8 cellular contexts compared by ENCODE assay signal in the genomic region with DNA sequence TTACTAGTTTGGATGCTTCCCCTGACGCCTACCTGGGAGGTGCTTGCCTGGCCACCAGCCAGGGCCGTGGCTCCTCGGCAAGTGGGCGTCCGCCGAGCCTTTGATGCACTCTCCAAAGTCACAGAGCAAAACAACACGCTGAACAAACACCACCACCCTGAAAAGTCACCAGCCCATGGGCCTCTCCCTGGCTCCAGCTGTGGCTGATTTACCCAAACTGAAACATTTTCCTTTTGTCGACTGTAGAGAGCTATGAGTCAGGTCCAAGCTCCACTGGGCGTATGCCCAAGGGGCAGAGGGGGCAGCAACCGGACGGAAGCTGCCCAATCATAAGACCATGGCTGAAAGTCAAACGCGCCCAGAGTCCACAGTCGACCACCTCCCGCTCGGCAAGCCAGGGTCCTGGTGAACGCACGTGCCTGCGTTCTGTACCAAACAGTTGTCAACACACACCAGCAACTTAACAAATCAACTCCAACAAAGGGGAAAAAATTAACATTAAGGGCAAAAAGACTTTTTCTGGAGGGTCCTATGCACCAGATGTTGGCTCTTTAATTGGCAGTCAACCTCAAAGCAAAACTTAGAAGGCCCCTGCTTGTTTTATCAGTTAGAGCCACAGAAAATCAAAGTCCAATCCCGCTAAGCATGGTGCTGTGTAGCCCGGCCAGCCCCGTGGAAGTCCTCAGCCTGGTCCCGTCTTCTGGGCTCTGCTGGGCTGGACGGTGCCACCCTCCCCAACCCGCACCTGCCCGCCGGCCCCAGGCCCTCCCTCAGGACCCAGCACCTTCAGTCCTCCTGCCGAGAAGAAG. TPM values are rescaled to one million over a fixed set of nuclear protein-coding genes. Genes with fewer than 3 reads are reported as not detected.
DNase-seq lines count a peak whose midpoint lies in the region; ATAC-seq lines count a peak whose summit lies in the region.

No MANE protein-coding gene starts in this region.

- no CpG with 5 or more reads among the region's 28 CpGs for WGBS in mesendoderm (ENCODE audit: extremely low coverage, insufficient coverage, low lambda C conversion rate)

- H3K36me3 ChIP-seq in adipocyte (ENCODE audit: control insufficient read depth, insufficient read depth, low read length, severe bottlenecking) (no peaks in the 10 kb centered on the region), mesendoderm (ENCODE audit: control insufficient read depth, insufficient read depth, low read length) (no peaks in the 10 kb centered on the region)

- peak overlapping the region; percentile 22 for H3K27ac ChIP-seq in mesendoderm (ENCODE audit: low read depth, low read length)

- H3K18ac ChIP-seq in mesendoderm (ENCODE audit: low read length), result no peak overlapping the region

- H3K9ac ChIP-seq in adipocyte (ENCODE audit: low read length), result peak overlapping the region; percentile 74
- no peak overlapping the region for H3K9ac ChIP-seq in mesendoderm (ENCODE audit: low read length)

- no peak overlapping the region for H2BK5ac ChIP-seq in mesendoderm (ENCODE audit: low read length)

- no peaks in the 10 kb centered on the region for H3K9me3 ChIP-seq in adipocyte (ENCODE audit: control insufficient read depth, low read length)

- peaks cover 52% of the 10 kb centered on the region for H3K4me1 ChIP-seq in adipocyte (ENCODE audit: control insufficient read depth, insufficient read depth, low read length)
- peaks cover 9% of the 10 kb centered on the region for H3K4me1 ChIP-seq in mesendoderm (ENCODE audit: control insufficient read depth, low read depth, low read length)

- ATAC-seq in esophagus mucosa (no peak), GM19351 (IDR thresholded peaks at IDR 0.05; ENCODE audit: unreplicated experiment) (no peak)

- H4K8ac ChIP-seq in mesendoderm (ENCODE audit: low read depth, low read length), result no peak overlapping the region

- no peak overlapping the region for H3K4me2 ChIP-seq in mesendoderm (ENCODE audit: low read length)

- no peak overlapping the region for H4K5ac ChIP-seq in mesendoderm (ENCODE audit: low read length)

- no peak overlapping the region for H2BK15ac ChIP-seq in mesendoderm (replicated peaks; ENCODE audit: low read depth)

- H2BK120ac ChIP-seq in mesendoderm (ENCODE audit: low read depth, low read length), result no peak overlapping the region

- peaks cover 14% of the 10 kb centered on the region for H3K79me1 ChIP-seq in mesendoderm (ENCODE audit: low read length)

- no peak overlapping the region for H3K4ac ChIP-seq in mesendoderm (ENCODE audit: low read depth, low read length)

- no peak overlapping the region for H3K23ac ChIP-seq in mesendoderm (ENCODE audit: low read length)

- H3K27me3 ChIP-seq in adipocyte (replicated peaks; ENCODE audit: control insufficient read depth, insufficient read depth, low read length) (no peaks in the 10 kb centered on the region), mesendoderm (ENCODE audit: insufficient read depth, low read length, poor library complexity) (no peaks in the 10 kb centered on the region)

- peaks cover 2% of the 10 kb centered on the region for H3K79me2 ChIP-seq in mesendoderm (ENCODE audit: control insufficient read depth, insufficient read depth, low read length)

- peak overlapping the region; percentile 53 for H3K4me3 ChIP-seq in adipocyte (ENCODE audit: low read length)
- no peak overlapping the region for H3K4me3 ChIP-seq in mesendoderm (ENCODE audit: low read length)

- no peak overlapping the region for H2AK5ac ChIP-seq in mesendoderm (ENCODE audit: low read length)

- DNase-seq in AG08395 (ENCODE audit: low spot score) (peak; percentile 86), HuH-7 (ENCODE audit: low spot score) (peak; percentile 60), adipocyte (ENCODE audit: low read depth) (peak; percentile 93), mesendoderm (no peak), D341Med (ENCODE audit: low spot score) (no peak)
- DNase-seq in stimulated activated CD4-positive, alpha-beta T cell treated with anti-CD3 and anti-CD28 coated beads, Interleukin-15, amount 100 ng/mL, for 24 hours, result no peak

- peak overlapping the region; percentile 35 for H3K56ac ChIP-seq in mesendoderm (ENCODE audit: low read length)

RNA-seq across cellular contexts. Expression of a gene that starts 47.3 kb away (rescaled TPM):
- 29.6 TPM for polyA plus RNA-seq in mesendoderm (2013, experiment 1 of 2)
- 29.8 TPM for polyA plus RNA-seq in mesendoderm (2013, experiment 2 of 2)
- total RNA-seq in esophagus mucosa, result 8.9 TPM

RNA-seq across cellular contexts. Expression of a gene that starts 48.1 kb away (rescaled TPM):
- 1.8 TPM for polyA plus RNA-seq in mesendoderm (2013, experiment 1 of 2)
- polyA plus RNA-seq in mesendoderm (2013, experiment 2 of 2), result 1.7 TPM
- 0.72 TPM for total RNA-seq in esophagus mucosa

Comparison
In these comparisons a context has a peak if more than half of its experiments do, and no peak if none do; other contexts are left out.
1. DNase-seq: peak in AG08395 (single experiment), HuH-7 (single experiment) and adipocyte (single experiment); none in mesendoderm (single experiment), stimulated activated CD4-positive, alpha-beta T cell treated with anti-CD3 and anti-CD28 coated beads, Interleukin-15, amount 100 ng/mL, for 24 hours (single experiment) and D341Med (single experiment).